In genomic region chr22:35752833-35753189, GRCh38 we compare ENCODE assay signal across 1 cellular context.
TF ChIP-seq lines count a peak whose summit lies in the region.

No MANE protein-coding gene starts in this region.

TF ChIP-seq in IMR-90, 13 proteins besides CTCF, POLR2A, EP300 and RAD21 (continued from another document):
- TF ChIP-seq FOS (IDR thresholded peaks at IDR 0.05; ENCODE audit: low read depth, low read length) (no peak), BHLHE40 (IDR thresholded peaks at IDR 0.05; ENCODE audit: low read depth, low read length) (no peak), MAFK (IDR thresholded peaks at IDR 0.05; ENCODE audit: low read depth, low read length) (no peak), RFX5 (IDR thresholded peaks at IDR 0.05; ENCODE audit: low read depth, low read length) (no peak), CHD1 (IDR thresholded peaks at IDR 0.05; ENCODE audit: low read depth, low read length) (no peak), MAZ (IDR thresholded peaks at IDR 0.05; ENCODE audit: borderline replicate concordance, low read depth, low read length) (no peak), RCOR1 (IDR thresholded peaks at IDR 0.05; ENCODE audit: insufficient replicate concordance, low read length) (no peak), SMC3 (IDR thresholded peaks at IDR 0.05; ENCODE audit: low read depth, low read length) (no peak), MXI1 (IDR thresholded peaks at IDR 0.05; ENCODE audit: borderline replicate concordance, low read depth, low read length) (no peak), CEBPB (IDR thresholded peaks at IDR 0.05; ENCODE audit: low read depth, low read length) (no peak)
- TF ChIP-seq, protein P1, sequence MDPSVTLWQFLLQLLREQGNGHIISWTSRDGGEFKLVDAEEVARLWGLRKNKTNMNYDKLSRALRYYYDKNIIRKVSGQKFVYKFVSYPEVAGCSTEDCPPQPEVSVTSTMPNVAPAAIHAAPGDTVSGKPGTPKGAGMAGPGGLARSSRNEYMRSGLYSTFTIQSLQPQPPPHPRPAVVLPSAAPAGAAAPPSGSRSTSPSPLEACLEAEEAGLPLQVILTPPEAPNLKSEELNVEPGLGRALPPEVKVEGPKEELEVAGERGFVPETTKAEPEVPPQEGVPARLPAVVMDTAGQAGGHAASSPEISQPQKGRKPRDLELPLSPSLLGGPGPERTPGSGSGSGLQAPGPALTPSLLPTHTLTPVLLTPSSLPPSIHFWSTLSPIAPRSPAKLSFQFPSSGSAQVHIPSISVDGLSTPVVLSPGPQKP (IDR thresholded peaks at IDR 0.05; ENCODE audit: borderline replicate concordance, low read depth, low read length) = no peak
